ENCODE assay signal across 16 cellular contexts in genomic region chr12:52454411-52455201, GRCh38. TPM values are rescaled to one million over a fixed set of nuclear protein-coding genes. Genes with fewer than 3 reads are reported as not detected.
DNase-seq lines count a peak whose midpoint lies in the region; ATAC-seq and TF ChIP-seq lines count a peak whose summit lies in the region.
"Had no signal": no experiment of that assay in that cellular context is flagged by ENCODE, and none has a peak within 500 bp of the region (broad histone marks: within the 10 kb centered on the region; RNA-seq: fewer than 3 reads in every experiment).

No MANE protein-coding gene starts in this region.

- peaks cover 3% of the 10 kb centered on the region for H3K27me3 Mint-ChIP-seq in GM23338 (ENCODE audit: insufficient read depth, low read depth, poor library complexity)

- CTCF ChIA-PET in mammary epithelial cell (lab: Charles Lee; ENCODE audit: low non-redundant PET) = no interaction called here

- no peaks in the 10 kb centered on the region for H3K9me2 ChIP-seq in GM23338 (ENCODE audit: insufficient read depth)

- H4K20me1 ChIP-seq in GM23338 (replicated peaks; ENCODE audit: insufficient read depth) (no peaks in the 10 kb centered on the region), mammary epithelial cell (ENCODE audit: insufficient read depth, low read length) (no peaks in the 10 kb centered on the region)

- peak; percentile 41 for DNase-seq in GM23338 (ENCODE audit: low spot score)
- DNase-seq in NCI-H2029 treated with DMSO at 0.1 percent for 48 hours (lab: John Stamatoyannopoulos, UW) = peak; percentile 76
- peak; percentile 82 for DNase-seq in mammary epithelial cell
- peak; percentile 35 for DNase-seq in midbrain (lab: John Stamatoyannopoulos, UW)
- DNase-seq in MV-4-11 (lab: John Stamatoyannopoulos, UW) = no peak
- no peak for DNase-seq in KBM-7
- DNase-seq: activated effector memory CD4-positive, alpha-beta T cell treated with anti-CD3 and anti-CD28 coated beads, Interleukin-2, amount 50 U/mL, for 16 hours; AML-193; effector memory CD8-positive, alpha-beta T cell; HFFc6; islet precursor cell; pancreas had no signal

- H3F3A ChIP-seq in GM23338 (replicated peaks; ENCODE audit: low read depth) = no peaks in the 10 kb centered on the region

- H3K4me2 ChIP-seq in GM23338 (0 out of 2 replicates have a peak overlapping the region, but pooled peaks have one; percentile 15), mammary epithelial cell (ENCODE audit: insufficient read depth, low read depth, low read length) (peak overlapping the region; percentile 47)

- H3K9me3 ChIP-seq in mammary epithelial cell (replicated peaks; ENCODE audit: insufficient read depth, low read length) = no peaks in the 10 kb centered on the region
- H3K9me3 ChIP-seq: gastroesophageal sphincter, pancreas, thoracic aorta had no signal

- no peak overlapping the region for H3K4me3 ChIP-seq in GM23338
- H3K4me3 ChIP-seq in mammary epithelial cell (replicated peaks in 1 of 3; ENCODE audit: insufficient read depth in 1 of 3, low read depth in 2 of 3, low read length in 3 of 3) = no peak overlapping the region
- H3K4me3 ChIP-seq: gastroesophageal sphincter, pancreas, thoracic aorta had no signal

- in situ Hi-C loops in mammary epithelial cell (cut with MboI; ENCODE audit: low sequenced_read_pairs in 2 of 2) = no loop called here
- in situ Hi-C loops in KBM-7 (cut with MboI; ENCODE audit: low pct_unique_long_range_greater_than_20kb, low sequenced_read_pairs) = no loop called here

- H3K27me3 ChIP-seq in GM23338 (ENCODE audit: insufficient read depth) (no peaks in the 10 kb centered on the region), mammary epithelial cell (ENCODE audit: insufficient read depth, low read length) (no peaks in the 10 kb centered on the region)
- H3K27me3 ChIP-seq: gastroesophageal sphincter, pancreas had no signal

- H3K4me3 Mint-ChIP-seq in GM23338 = no peak overlapping the region
- H3K4me3 Mint-ChIP-seq: effector memory CD8-positive, alpha-beta T cell; HFFc6 had no signal

- H3K4me1 ChIP-seq in GM23338 (ENCODE audit: insufficient read depth) = no peaks in the 10 kb centered on the region
- peaks cover 36% of the 10 kb centered on the region for H3K4me1 ChIP-seq in mammary epithelial cell (ENCODE audit: insufficient read depth, low read length)
- H3K4me1 ChIP-seq: gastroesophageal sphincter, pancreas had no signal

- H3K27ac Mint-ChIP-seq in GM23338 = no peak overlapping the region
- H3K27ac Mint-ChIP-seq: HFFc6 had no signal

- TF ChIP-seq CTCF in GM23338 (conservative IDR thresholded peaks at IDR 0.05; ENCODE audit: low read depth in 2 of 2) (no peak), mammary epithelial cell (conservative IDR thresholded peaks at IDR 0.05 in 1 of 2, IDR thresholded peaks at IDR 0.05 in 1 of 2; ENCODE audit: extremely low read depth in 1 of 2, insufficient read depth in 1 of 2, low read depth in 1 of 2, low read length in 2 of 2) (no peak)

- intact Hi-C loops in mammary epithelial cell (cut with micrococcal nuclease) = no loop called here

- H3K27ac ChIP-seq in GM23338 (ENCODE audit: low read depth) = no peak overlapping the region
- H3K27ac ChIP-seq in mammary epithelial cell (ENCODE audit: insufficient read depth, low read depth, low read length) = peak overlapping the region; percentile 85
- H3K27ac ChIP-seq: gastroesophageal sphincter, pancreas, thoracic aorta had no signal

- H3K79me2 ChIP-seq in GM23338 (replicated peaks; ENCODE audit: insufficient read depth) (no peaks in the 10 kb centered on the region), mammary epithelial cell (ENCODE audit: insufficient read depth, low read length) (peaks cover 13% of the 10 kb centered on the region)

- ATAC-seq in GM23338 (peak; percentile 82), GM21529 (IDR thresholded peaks at IDR 0.05; ENCODE audit: unreplicated experiment) (no peak), GM19397 (IDR thresholded peaks at IDR 0.05; ENCODE audit: unreplicated experiment) (no peak)
- ATAC-seq: effector memory CD8-positive, alpha-beta T cell; gastroesophageal sphincter had no signal

- H3K9ac ChIP-seq in mammary epithelial cell (ENCODE audit: insufficient read depth, low read length) = peak overlapping the region; percentile 42

- H3K36me3 ChIP-seq in GM23338 (ENCODE audit: insufficient read depth) (no peaks in the 10 kb centered on the region), mammary epithelial cell (ENCODE audit: insufficient read depth, low read length) (no peaks in the 10 kb centered on the region)
- H3K36me3 ChIP-seq: gastroesophageal sphincter, pancreas, thoracic aorta had no signal

- H2AFZ ChIP-seq in GM23338 = no peak overlapping the region
- peak overlapping the region; percentile 48 for H2AFZ ChIP-seq in mammary epithelial cell (ENCODE audit: low read depth, low read length)

- dilution Hi-C loops in mammary epithelial cell (cut with HindIII; ENCODE audit: low sequenced_read_pairs) = no loop called here

- no peaks in the 10 kb centered on the region for H3K36me3 Mint-ChIP-seq in GM23338 (ENCODE audit: low read depth)

- H3K4me1 Mint-ChIP-seq in GM23338 = peaks cover 13% of the 10 kb centered on the region

- WGBS in mammary epithelial cell (ENCODE audit: low coverage, missing lambda C conversion rate) = 4% methylated on average over 3 of the region's 3 CpGs

- BruUV-seq in mammary epithelial cell (replicated peaks; lab: Mats Ljungman, UMichigan) = no TSS peak

- H3K9me3 Mint-ChIP-seq in GM23338 = no peaks in the 10 kb centered on the region; the same call in 1 of the 3 replicates
- H3K9me3 Mint-ChIP-seq: effector memory CD8-positive, alpha-beta T cell; HFFc6 had no signal

RNA-seq across cellular contexts. Expression of gene KRT6B, which starts 2.7 kb away (rescaled TPM):
- not detected in 2 replicates for total RNA-seq in GM23338 (2014; rRNA removed; shearing (Covaris generic))
- not detected in 2 replicates for polyA plus RNA-seq in GM23338 (2016; fragmentation: Nextera tagmentation; extraction: Ambion mirVana)
- total RNA-seq in mammary epithelial cell = 1,000 to 10,000 TPM; 1,675 to 3,751 TPM
- 2,534 TPM for polyA plus RNA-seq in mammary epithelial cell
- polyA minus RNA-seq in mammary epithelial cell = 2,595 TPM
- total RNA-seq: HFFc6 had no signal

RNA-seq across cellular contexts. Expression of gene KRT6C, which starts 19.0 kb away (rescaled TPM):
- not detected in 2 replicates for total RNA-seq in GM23338 (2014; rRNA removed; shearing (Covaris generic))
- polyA plus RNA-seq in GM23338 (2016; fragmentation: Nextera tagmentation; extraction: Ambion mirVana) (not detected in 2 replicates), mammary epithelial cell (23.6 TPM)
- 10 to 100 TPM; 16.6 to 29.5 TPM for total RNA-seq in mammary epithelial cell
- polyA minus RNA-seq in mammary epithelial cell = 1.8 TPM
- total RNA-seq: HFFc6, pancreas, thoracic aorta had no signal
- polyA plus RNA-seq: pancreas had no signal

RNA-seq across cellular contexts. Expression of gene KRT75, which starts 20.4 kb away (rescaled TPM):
- total RNA-seq in GM23338 (2014; rRNA removed; shearing (Covaris generic)) = not detected in 2 replicates
- polyA plus RNA-seq in GM23338 (2016; fragmentation: Nextera tagmentation; extraction: Ambion mirVana) (not detected in 2 replicates), mammary epithelial cell (3.1 TPM)
- 10 to 100 TPM in 1 of 2 donors, 1 to 10 TPM in 1; 3.2 to 26.5 TPM for total RNA-seq in mammary epithelial cell
- 0.62 TPM for polyA minus RNA-seq in mammary epithelial cell
- total RNA-seq: gastroesophageal sphincter, HFFc6, pancreas, thoracic aorta had no signal
- polyA plus RNA-seq: pancreas had no signal

RNA-seq across cellular contexts. Expression of gene KRT6A, which starts 38.5 kb away (rescaled TPM):
- total RNA-seq in GM23338 (2014; rRNA removed; shearing (Covaris generic)) = not detected in 2 replicates
- polyA plus RNA-seq in GM23338 (2016; fragmentation: Nextera tagmentation; extraction: Ambion mirVana) (not detected in 2 replicates), mammary epithelial cell (8,475 TPM)
- total RNA-seq in mammary epithelial cell = 1,000 to 10,000 TPM; 5,785 to 6,260 TPM
- polyA minus RNA-seq in mammary epithelial cell = 6,728 TPM
- total RNA-seq: HFFc6 had no signal

RNA-seq across cellular contexts. Expression of gene KRT82, which starts 48.5 kb away (rescaled TPM):
- not detected in 2 replicates for total RNA-seq in GM23338 (2014; rRNA removed; shearing (Covaris generic))
- polyA plus RNA-seq in GM23338 (2016; fragmentation: Nextera tagmentation; extraction: Ambion mirVana) (not detected in 2 replicates), mammary epithelial cell (0.01 TPM)
- not detected for total RNA-seq in mammary epithelial cell
- not detected for polyA minus RNA-seq in mammary epithelial cell
- total RNA-seq: gastroesophageal sphincter, HFFc6, pancreas, thoracic aorta had no signal
- polyA plus RNA-seq: pancreas had no signal

Comparison
In these comparisons a context has a peak if more than half of its experiments do, and no peak if none do; other contexts are left out.
1. DNase-seq: peak in GM23338 (single experiment), NCI-H2029 treated with DMSO at 0.1 percent for 48 hours (single experiment), mammary epithelial cell (single experiment) and midbrain (single experiment); none in MV-4-11 (single experiment) and KBM-7 (single experiment).
2. RNA of gene KRT6B, which starts 2.7 kb away (total RNA-seq): 1,675 to 3,751 TPM in mammary epithelial cell; not detected in GM23338; every median in the first group is over 1,000 times any median in the second.
3. RNA of gene KRT6C, which starts 19.0 kb away (total RNA-seq): 16.6 to 29.5 TPM in mammary epithelial cell; not detected in GM23338; every median in the first group is over 10 times any median in the second.